Comparison of ENCODE assay signal across 1 cellular context in the genomic region with DNA sequence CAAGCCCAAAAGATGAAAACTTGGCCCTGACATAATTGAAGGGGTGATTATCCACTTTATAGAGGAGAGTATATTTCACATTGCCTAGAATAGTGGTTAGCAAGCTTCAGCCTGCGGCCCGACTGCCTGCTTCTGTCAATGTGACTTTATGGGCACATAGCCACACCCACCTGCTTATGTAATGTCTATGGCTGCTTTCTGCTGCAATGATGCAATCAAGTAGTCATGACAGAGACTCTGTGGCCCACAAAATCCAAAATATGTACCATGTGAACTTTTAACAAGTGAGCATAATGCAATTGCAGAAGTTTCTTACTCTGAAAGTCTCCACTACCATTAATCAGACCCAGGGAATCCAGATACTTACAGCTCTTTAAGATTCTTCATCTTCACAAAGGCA.
TF ChIP-seq lines count a peak whose summit lies in the region.

No MANE protein-coding gene starts in this region.

TF ChIP-seq in K562, 482 proteins besides CTCF, POLR2A, EP300 and RAD21 (continued from another document):
- TF ChIP-seq, protein P1, sequence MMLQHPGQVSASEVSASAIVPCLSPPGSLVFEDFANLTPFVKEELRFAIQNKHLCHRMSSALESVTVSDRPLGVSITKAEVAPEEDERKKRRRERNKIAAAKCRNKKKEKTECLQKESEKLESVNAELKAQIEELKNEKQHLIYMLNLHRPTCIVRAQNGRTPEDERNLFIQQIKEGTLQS (IDR thresholded peaks at IDR 0.05): peak; percentile 96
- TF ChIP-seq, protein P1 (CRISPR knock-in tag; conservative IDR thresholded peaks at IDR 0.05): no peak
- TF ChIP-seq HDGF (IDR thresholded peaks at IDR 0.05) (no peak), POLR3A (IDR thresholded peaks at IDR 0.05; ENCODE audit: borderline replicate concordance, extremely low read depth, insufficient read depth, insufficient read length) (no peak)
